In genomic region chr15:68229386-68230156, GRCh38 we compare ENCODE assay signal across 8 cellular contexts. TPM values are rescaled to one million over a fixed set of nuclear protein-coding genes. Genes with fewer than 3 reads are reported as not detected.
DNase-seq lines count a peak whose midpoint lies in the region; ATAC-seq and TF ChIP-seq lines count a peak whose summit lies in the region.

CLN6 (minus strand) TSS chr15:68229728; CDS start chr15:68229584, 144 bp downstream.

- H3K27me3 Mint-ChIP-seq in activated CD4-positive, alpha-beta memory T cell treated with anti-CD3 and anti-CD28 coated beads, Interleukin-2, amount 10 ng/mL, durations not matched to agents 7 days and 5 days: no peaks in the 10 kb centered on the region

- H3K9me3 ChIP-seq in BLaER1 (no peaks in the 10 kb centered on the region), lower lobe of right lung (no peaks in the 10 kb centered on the region)

- H4K20me1 ChIP-seq in BLaER1: no peaks in the 10 kb centered on the region

- peaks cover 11% of the 10 kb centered on the region for H3K36me3 Mint-ChIP-seq in activated CD4-positive, alpha-beta memory T cell treated with anti-CD3 and anti-CD28 coated beads, Interleukin-2, amount 10 ng/mL, durations not matched to agents 7 days and 5 days (ENCODE audit: low read depth)

- H3K9me3 Mint-ChIP-seq in activated CD4-positive, alpha-beta memory T cell treated with anti-CD3 and anti-CD28 coated beads, Interleukin-2, amount 10 ng/mL, durations not matched to agents 7 days and 5 days: no peaks in the 10 kb centered on the region

- CTCF ChIA-PET in activated CD4-positive, alpha-beta memory T cell treated with anti-CD3 and anti-CD28 coated beads, Interleukin-2, amount 10 ng/mL, durations not matched to agents 7 days and 5 days (lab: Charles Lee): interaction anchor here (0.6 to 1.0 kb wide), 2 partner anchors 23 to 161 kb away, joined by 3 to 4 read pairs; no protein-coding TSS in a partner anchor

- no peaks in the 10 kb centered on the region for H3K27me3 ChIP-seq in BLaER1
- H3K27me3 ChIP-seq in lower lobe of right lung (ENCODE audit: low read depth): no peaks in the 10 kb centered on the region

- peak within 1 kb of the TSS; percentile 98 for H3K9ac ChIP-seq in BLaER1

- peak within 1 kb of the TSS; percentile 94 for H3K4me2 ChIP-seq in BLaER1

- peak; percentile 59 for ATAC-seq in GM19328 (IDR thresholded peaks at IDR 0.05; ENCODE audit: unreplicated experiment)
- ATAC-seq in HG03460 (IDR thresholded peaks at IDR 0.05; ENCODE audit: unreplicated experiment): peak; percentile 66
- peak; percentile 97 to 98 for ATAC-seq in lower lobe of right lung

- peaks cover 39% of the 10 kb centered on the region for H3K4me1 Mint-ChIP-seq in activated CD4-positive, alpha-beta memory T cell treated with anti-CD3 and anti-CD28 coated beads, Interleukin-2, amount 10 ng/mL, durations not matched to agents 7 days and 5 days

- peak; percentile 92 for DNase-seq in NCI-H82 (lab: John Stamatoyannopoulos, UW)
- peak; percentile 83 for DNase-seq in activated CD4-positive, alpha-beta memory T cell treated with anti-CD3 and anti-CD28 coated beads, Interleukin-2, amount 10 ng/mL, durations not matched to agents 7 days and 5 days
- DNase-seq in ecto neural progenitor cell (ENCODE audit: low spot score): peak; percentile 92
- DNase-seq in lower lobe of right lung: peak; percentile 90
- DNase-seq in stimulated activated CD4-positive, alpha-beta T cell treated with anti-CD3 and anti-CD28 coated beads, TNF-alpha, amount 100 ng/mL, for 1 hour (ENCODE audit: low read depth in 3 of 3, low spot score in 1 of 3): peak; percentile 25 to 77 (median 62)

- peak within 1 kb of the TSS; percentile 74 for H3K27ac Mint-ChIP-seq in activated CD4-positive, alpha-beta memory T cell treated with anti-CD3 and anti-CD28 coated beads, Interleukin-2, amount 10 ng/mL, durations not matched to agents 7 days and 5 days

- POLR2A ChIA-PET in activated CD4-positive, alpha-beta memory T cell treated with anti-CD3 and anti-CD28 coated beads, Interleukin-2, amount 10 ng/mL, durations not matched to agents 7 days and 5 days (lab: Charles Lee): interaction anchor here (0.8 to 5.4 kb wide), 14 partner anchors 11 to 931 kb away, joined by 3 to 95 read pairs (median 6); partner anchors contain the start of genes FEM1B, GLCE, MAP2K5 and PIAS1

- no peaks in the 10 kb centered on the region for H3K36me3 ChIP-seq in BLaER1
- no peaks in the 10 kb centered on the region for H3K36me3 ChIP-seq in lower lobe of right lung

- H3K27ac ChIP-seq in BLaER1: peak within 1 kb of the TSS; percentile 100
- peak within 1 kb of the TSS; percentile 85 for H3K27ac ChIP-seq in lower lobe of right lung

- H3K4me1 ChIP-seq in BLaER1 (peaks cover 85% of the 10 kb centered on the region), lower lobe of right lung (peaks cover 19% of the 10 kb centered on the region)

- peak within 1 kb of the TSS; percentile 86 for H3K4me3 ChIP-seq in BLaER1
- peak within 1 kb of the TSS; percentile 96 for H3K4me3 ChIP-seq in lower lobe of right lung

- intact Hi-C loops in lower lobe of right lung (cut with DNase I): no loop called here

- peak within 1 kb of the TSS; percentile 93 for H3K4me3 Mint-ChIP-seq in activated CD4-positive, alpha-beta memory T cell treated with anti-CD3 and anti-CD28 coated beads, Interleukin-2, amount 10 ng/mL, durations not matched to agents 7 days and 5 days

- no peak for TF ChIP-seq CTCF in lower lobe of right lung (IDR thresholded peaks at IDR 0.05)

RNA-seq across cellular contexts. Expression of gene CLN6, which starts in this region (rescaled TPM):
- total RNA-seq in activated CD4-positive, alpha-beta memory T cell treated with anti-CD3 and anti-CD28 coated beads, Interleukin-2, amount 10 ng/mL, durations not matched to agents 7 days and 5 days: 10 to 100 TPM; 40.0 to 41.3 TPM
- total RNA-seq in lower lobe of right lung: 37.9 TPM

Comparison
In these comparisons a context has a peak if more than half of its experiments do, and no peak if none do; other contexts are left out.
1. Peak in every context shown above with its lines: DNase-seq, ATAC-seq, H3K4me3 ChIP-seq and H3K27ac ChIP-seq.